1 cellular context compared by ENCODE assay signal in genomic region chr10:103125323-103126267, GRCh38.
TF ChIP-seq lines count a peak whose summit lies in the region.

No MANE protein-coding gene starts in this region.

TF ChIP-seq in K562, 482 proteins besides CTCF, POLR2A, EP300 and RAD21 (continued from another document):
- TF ChIP-seq ZBTB34 (CRISPR knock-in tag; IDR thresholded peaks at IDR 0.05) (no peak), E2F6 (IDR thresholded peaks at IDR 0.05; ENCODE audit: borderline replicate concordance in 1 of 2, extremely low read depth in 1 of 2, insufficient read depth in 1 of 2, insufficient read length in 1 of 2, low read depth in 1 of 2, low read length in 1 of 2, poor library complexity in 1 of 2, severe bottlenecking in 1 of 2) (no peak), SMARCA4 (IDR thresholded peaks at IDR 0.05) (peak; percentile 75), MTA2 (IDR thresholded peaks at IDR 0.05; ENCODE audit: low read depth) (0 out of 2 replicates have a peak, but pooled peaks have one; percentile 12), BRCA1 (IDR thresholded peaks at IDR 0.05) (no peak), BRCA1 (CRISPR knock-in tag; IDR thresholded peaks at IDR 0.05) (no peak), DLX4 (CRISPR knock-in tag; IDR thresholded peaks at IDR 0.05) (no peak), ZNF134 (CRISPR knock-in tag; conservative IDR thresholded peaks at IDR 0.05) (no peak), GATAD2A (IDR thresholded peaks at IDR 0.05) (no peak), ESRRA (IDR thresholded peaks at IDR 0.05; ENCODE audit: borderline replicate concordance, low read depth) (peak; percentile 45; the same call in 1 of the 2 replicates), ZFP1 (CRISPR knock-in tag; IDR thresholded peaks at IDR 0.05) (no peak), POLR2AphosphoS5 (IDR thresholded peaks at IDR 0.05; ENCODE audit: control insufficient read depth, insufficient read depth, low read depth, low read length) (no peak), POLR3A (IDR thresholded peaks at IDR 0.05; ENCODE audit: borderline replicate concordance, extremely low read depth, insufficient read depth, insufficient read length) (no peak), JUND (IDR thresholded peaks at IDR 0.05; ENCODE audit: borderline replicate concordance, low read depth, low read length) (peak; percentile 70; the same call in 1 of the 2 replicates), JUND (tag; IDR thresholded peaks at IDR 0.05; ENCODE audit: borderline replicate concordance, low read depth, low read length) (no peak; the same call in 2 of the 3 replicates), NR2C2 (CRISPR knock-in tag; IDR thresholded peaks at IDR 0.05) (no peak), NR2C2 (tag; IDR thresholded peaks at IDR 0.05) (no peak), CBFA2T2 (conservative IDR thresholded peaks at IDR 0.05) (peak; percentile 28; the same call in 1 of the 2 replicates), XRCC3 (IDR thresholded peaks at IDR 0.05) (no peak), ZNF584 (CRISPR knock-in tag; IDR thresholded peaks at IDR 0.05; ENCODE audit: low read depth) (no peak), ETV6 (IDR thresholded peaks at IDR 0.05; ENCODE audit: borderline replicate concordance in 1 of 2, low read depth in 2 of 2, low read length in 1 of 2) (no peak), ETV6 (CRISPR knock-in tag; IDR thresholded peaks at IDR 0.05; ENCODE audit: borderline replicate concordance) (no peak), SAFB (IDR thresholded peaks at IDR 0.05; ENCODE audit: borderline replicate concordance, low read depth, low read length) (no peak), NFE2 (IDR thresholded peaks at IDR 0.05; ENCODE audit: low read depth) (0 out of 2 replicates have a peak, but pooled peaks have one; percentile 9), TEAD4 (IDR thresholded peaks at IDR 0.05; ENCODE audit: low read length) (peak; percentile 80), TEAD4 (CRISPR knock-in tag; IDR thresholded peaks at IDR 0.05; ENCODE audit: borderline replicate concordance) (no peak), TCF15 (CRISPR knock-in tag; IDR thresholded peaks at IDR 0.05) (no peak), FUS (optimal IDR thresholded peaks at IDR 0.05; ENCODE audit: low read depth, low read length) (no peak), ZNF239 (CRISPR knock-in tag; IDR thresholded peaks at IDR 0.05) (no peak), GATA2 (CRISPR knock-in tag; IDR thresholded peaks at IDR 0.05) (peak; percentile 4; the same call in 1 of the 2 replicates), NR4A1 (CRISPR knock-in tag; IDR thresholded peaks at IDR 0.05) (no peak), NR4A1 (tag; IDR thresholded peaks at IDR 0.05) (no peak), CCNT2 (IDR thresholded peaks at IDR 0.05; ENCODE audit: borderline replicate concordance, extremely low read depth, insufficient read length, low read depth, low read length) (peak; percentile 13), RCOR1 (IDR thresholded peaks at IDR 0.05; ENCODE audit: borderline replicate concordance in 1 of 2, low read depth in 2 of 2, low read length in 2 of 2) (peak in 1 of 2 experiments; percentile 94; a peak in 2 of 4 replicates), MNT (conservative IDR thresholded peaks at IDR 0.05) (no peak), ZNF316 (IDR thresholded peaks at IDR 0.05) (no peak), TAF7 (tag; IDR thresholded peaks at IDR 0.05) (no peak), ZNF324 (CRISPR knock-in tag; IDR thresholded peaks at IDR 0.05) (no peak), ZC3H4 (CRISPR knock-in tag; IDR thresholded peaks at IDR 0.05; ENCODE audit: borderline replicate concordance) (no peak), ZNF444 (CRISPR knock-in tag; IDR thresholded peaks at IDR 0.05) (no peak), ZNF217 (CRISPR knock-in tag; IDR thresholded peaks at IDR 0.05) (no peak), FOSL1 (tag; conservative IDR thresholded peaks at IDR 0.05) (peak; percentile 86), KDM1A (IDR thresholded peaks at IDR 0.05) (peak; percentile 67 to 70), ZNF639 (CRISPR knock-in tag; conservative IDR thresholded peaks at IDR 0.05 in 1 of 2, IDR thresholded peaks at IDR 0.05 in 1 of 2) (peak in 1 of 2 experiments; percentile 51; a peak in 1 of 4 replicates), POLR2AphosphoS2 (IDR thresholded peaks at IDR 0.05; ENCODE audit: low read length) (no peak), EGR1 (conservative IDR thresholded peaks at IDR 0.05) (no peak), ZNF76 (CRISPR knock-in tag; IDR thresholded peaks at IDR 0.05; ENCODE audit: borderline replicate concordance) (no peak), ZNF143 (CRISPR knock-in tag; IDR thresholded peaks at IDR 0.05) (no peak), MEIS2 (IDR thresholded peaks at IDR 0.05; ENCODE audit: partially characterized antibody) (peak; percentile 39), MBD2 (IDR thresholded peaks at IDR 0.05; ENCODE audit: borderline replicate concordance, low read depth) (no peak), DPF2 (IDR thresholded peaks at IDR 0.05) (peak; percentile 71; the same call in 1 of the 2 replicates), ZC3H11A (IDR thresholded peaks at IDR 0.05; ENCODE audit: low read depth, low read length) (no peak), TAF9B (IDR thresholded peaks at IDR 0.05; ENCODE audit: partially characterized antibody) (no peak), ZNF41 (CRISPR knock-in tag; conservative IDR thresholded peaks at IDR 0.05) (no peak), ZKSCAN3 (CRISPR knock-in tag; IDR thresholded peaks at IDR 0.05) (no peak), CHCHD3 (CRISPR knock-in tag; IDR thresholded peaks at IDR 0.05) (no peak), CBFA2T3 (IDR thresholded peaks at IDR 0.05) (peak; percentile 58), ARID1B (IDR thresholded peaks at IDR 0.05) (peak; percentile 75), TBP (optimal IDR thresholded peaks at IDR 0.05; ENCODE audit: low read depth, low read length) (no peak), BRD9 (IDR thresholded peaks at IDR 0.05; ENCODE audit: low read depth, partially characterized antibody) (no peak), ZNF12 (CRISPR knock-in tag; IDR thresholded peaks at IDR 0.05) (no peak), ZBTB8A (IDR thresholded peaks at IDR 0.05; ENCODE audit: partially characterized antibody) (no peak), ZNF140 (CRISPR knock-in tag; IDR thresholded peaks at IDR 0.05) (no peak), SREBF2 (CRISPR knock-in tag; IDR thresholded peaks at IDR 0.05) (no peak), DMBX1 (CRISPR knock-in tag; IDR thresholded peaks at IDR 0.05; ENCODE audit: borderline replicate concordance) (no peak), BCL6 (CRISPR knock-in tag; IDR thresholded peaks at IDR 0.05) (no peak), HBP1 (CRISPR knock-in tag; IDR thresholded peaks at IDR 0.05) (no peak), NFYB (IDR thresholded peaks at IDR 0.05; ENCODE audit: extremely low read depth, insufficient read length) (no peak), NCOA4 (IDR thresholded peaks at IDR 0.05; ENCODE audit: partially characterized antibody) (no peak), TEAD1 (CRISPR knock-in tag; IDR thresholded peaks at IDR 0.05) (peak in 1 of 2 experiments; percentile 74; a peak in 2 of 4 replicates), KLF16 (IDR thresholded peaks at IDR 0.05) (peak; percentile 57), SMARCE1 (IDR thresholded peaks at IDR 0.05) (peak; percentile 66; the same call in 1 of the 2 replicates), SMAD4 (CRISPR knock-in tag; conservative IDR thresholded peaks at IDR 0.05) (0 out of 2 replicates have a peak, but pooled peaks have one; percentile 38), ZNF347 (CRISPR knock-in tag; IDR thresholded peaks at IDR 0.05; ENCODE audit: low read depth) (no peak), ZNF644 (tag; IDR thresholded peaks at IDR 0.05; ENCODE audit: low read depth) (0 out of 2 replicates have a peak, but pooled peaks have one; percentile 41), HCFC1 (IDR thresholded peaks at IDR 0.05; ENCODE audit: low read depth, low read length) (no peak)
